ENCODE assay signal across 10 cellular contexts in the genomic region with DNA sequence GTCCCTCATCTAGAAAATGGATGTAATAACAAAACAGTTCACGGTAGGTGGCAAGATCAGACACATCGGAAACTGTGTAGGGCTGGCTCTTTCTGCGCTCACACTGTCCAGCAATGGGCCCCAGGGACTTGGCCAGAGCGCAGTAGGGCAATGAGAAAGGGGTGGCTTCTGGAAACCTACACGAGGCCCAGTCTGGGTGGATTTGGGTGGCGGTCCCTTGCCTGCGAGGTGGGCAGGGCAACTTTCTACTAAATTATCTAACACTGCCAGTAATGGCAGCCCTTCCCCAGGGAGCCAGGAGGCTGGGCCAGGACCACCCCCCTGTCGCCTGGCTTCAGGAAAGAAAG. TPM values are rescaled to one million over a fixed set of nuclear protein-coding genes. Genes with fewer than 3 reads are reported as not detected.
A peak's percentile ranks its signal among the peaks of the same experiment; 100 is the strongest.
DNase-seq lines count a peak whose midpoint lies in the region; ATAC-seq and TF ChIP-seq lines count a peak whose summit lies in the region.
"Had no signal": no experiment of that assay in that cellular context is flagged by ENCODE, and none has a peak within 500 bp of the region (broad histone marks: within the 10 kb centered on the region; RNA-seq: fewer than 3 reads in every experiment).

No MANE protein-coding gene starts in this region.

- peak overlapping the region; percentile 54 for H2BK5ac ChIP-seq in mesendoderm (ENCODE audit: low read length)

- H3K18ac ChIP-seq in mesendoderm (ENCODE audit: low read length) = peak overlapping the region; percentile 34

- WGBS in mesendoderm (ENCODE audit: extremely low coverage, insufficient coverage, low lambda C conversion rate) = no CpG with 5 or more reads among the region's 8 CpGs

- no peaks in the 10 kb centered on the region for H3K27me3 Mint-ChIP-seq in activated T-cell treated with anti-CD3 and anti-CD28 coated beads, Interleukin-2, amount 50 U/mL, for 72 hours (ENCODE audit: low read depth)
- no peaks in the 10 kb centered on the region for H3K27me3 Mint-ChIP-seq in activated naive CD8-positive, alpha-beta T cell

- no peaks in the 10 kb centered on the region for H3K27me3 ChIP-seq in mesendoderm (ENCODE audit: insufficient read depth, low read length, poor library complexity)
- H3K27me3 ChIP-seq in tibial artery = no peaks in the 10 kb centered on the region
- no peaks in the 10 kb centered on the region for H3K27me3 ChIP-seq in foreskin keratinocyte

- no peaks in the 10 kb centered on the region for H3K9me3 Mint-ChIP-seq in activated T-cell treated with anti-CD3 and anti-CD28 coated beads, Interleukin-2, amount 50 U/mL, for 72 hours
- H3K9me3 Mint-ChIP-seq in activated naive CD8-positive, alpha-beta T cell (ENCODE audit: low read depth) = no peaks in the 10 kb centered on the region

- TF ChIP-seq CTCF in tibial artery (IDR thresholded peaks at IDR 0.05) (no peak), foreskin keratinocyte (conservative IDR thresholded peaks at IDR 0.05) (no peak)

- H2BK15ac ChIP-seq in mesendoderm (replicated peaks; ENCODE audit: low read depth) = no peak overlapping the region

- no peak overlapping the region for H2BK120ac ChIP-seq in mesendoderm (ENCODE audit: low read depth, low read length)

- ATAC-seq in activated T-cell treated with anti-CD3 and anti-CD28 coated beads, Interleukin-2, amount 50 U/mL, for 72 hours (replicated peaks in 1 of 2) = no peak
- no peak for ATAC-seq in foreskin keratinocyte
- ATAC-seq in GM21381 (IDR thresholded peaks at IDR 0.05; ENCODE audit: unreplicated experiment) = no peak

- no peak for DNase-seq in activated T-cell treated with anti-CD3 and anti-CD28 coated beads, Interleukin-2, amount 50 U/mL, for 72 hours
- no peak for DNase-seq in activated T-cell treated with anti-CD3 and anti-CD28 coated beads for 4 hours
- no peak for DNase-seq in mesendoderm
- peak in 1 of 2 donors; percentile 60 for DNase-seq in tibial artery
- DNase-seq in foreskin keratinocyte = no peak
- DNase-seq in SIG-M5 (lab: John Stamatoyannopoulos, UW) = no peak
- DNase-seq: amniotic stem cell, NCI-H345 had no signal

- peak overlapping the region; percentile 44 to 71 for H3K4me3 Mint-ChIP-seq in activated T-cell treated with anti-CD3 and anti-CD28 coated beads, Interleukin-2, amount 50 U/mL, for 72 hours
- peak overlapping the region; percentile 73 for H3K4me3 Mint-ChIP-seq in activated naive CD8-positive, alpha-beta T cell

- H3K56ac ChIP-seq in mesendoderm (ENCODE audit: low read length) = peak overlapping the region; percentile 80

- no peak overlapping the region for H3K23ac ChIP-seq in mesendoderm (ENCODE audit: low read length)

- peak overlapping the region; percentile 80 for H3K9ac ChIP-seq in mesendoderm (ENCODE audit: low read length)

- H3K4me3 ChIP-seq in mesendoderm (ENCODE audit: low read length) (no peak overlapping the region), tibial artery (peak overlapping the region in 1 of 2 donors; percentile 82)

- H3K27ac Mint-ChIP-seq in activated T-cell treated with anti-CD3 and anti-CD28 coated beads, Interleukin-2, amount 50 U/mL, for 72 hours = no peak overlapping the region
- H3K27ac Mint-ChIP-seq in activated naive CD8-positive, alpha-beta T cell = no peak overlapping the region

- H3K27ac ChIP-seq in mesendoderm (ENCODE audit: low read depth, low read length) (peak overlapping the region; percentile 89), tibial artery (peak overlapping the region; percentile 53 to 79), foreskin keratinocyte (no peak overlapping the region)

- H3K4me1 ChIP-seq in mesendoderm (ENCODE audit: control insufficient read depth, low read depth, low read length) (peaks cover 10% of the 10 kb centered on the region), tibial artery (peaks cover 0 to 51% (median 43%) of the 10 kb centered on the region in 4 donors), foreskin keratinocyte (peaks cover 16% of the 10 kb centered on the region)

- H3K36me3 Mint-ChIP-seq in activated T-cell treated with anti-CD3 and anti-CD28 coated beads, Interleukin-2, amount 50 U/mL, for 72 hours (ENCODE audit: insufficient read depth in 2 of 2) = peaks cover 1 to 2% of the 10 kb centered on the region in 2 donors
- H3K36me3 Mint-ChIP-seq in activated naive CD8-positive, alpha-beta T cell = peaks cover 3% of the 10 kb centered on the region

- H3K4me1 Mint-ChIP-seq in activated T-cell treated with anti-CD3 and anti-CD28 coated beads, Interleukin-2, amount 50 U/mL, for 72 hours (ENCODE audit: low read depth) = peaks cover 48% of the 10 kb centered on the region
- peaks cover 35% of the 10 kb centered on the region for H3K4me1 Mint-ChIP-seq in activated naive CD8-positive, alpha-beta T cell (ENCODE audit: low read depth)

- H3K36me3 ChIP-seq in mesendoderm (ENCODE audit: control insufficient read depth, insufficient read depth, low read length) (no peaks in the 10 kb centered on the region), tibial artery (no peaks in the 10 kb centered on the region)

- no peak overlapping the region for H2AK5ac ChIP-seq in mesendoderm (ENCODE audit: low read length)

- intact Hi-C loops in tibial artery (cut with DNase I; ENCODE audit: low total_unique reads) = no loop called here

- H3K79me1 ChIP-seq in mesendoderm (ENCODE audit: low read length) = peaks cover 4% of the 10 kb centered on the region

- H4K5ac ChIP-seq in mesendoderm (ENCODE audit: low read length) = no peak overlapping the region

- peak overlapping the region; percentile 24 for H3K4ac ChIP-seq in mesendoderm (ENCODE audit: low read depth, low read length)

- peaks cover 2% of the 10 kb centered on the region for H3K79me2 ChIP-seq in mesendoderm (ENCODE audit: control insufficient read depth, insufficient read depth, low read length)

- no peak overlapping the region for H4K8ac ChIP-seq in mesendoderm (ENCODE audit: low read depth, low read length)

- peak overlapping the region; percentile 60 for H3K4me2 ChIP-seq in mesendoderm (ENCODE audit: low read length)

- H3K9me3 ChIP-seq in tibial artery = no peaks in the 10 kb centered on the region

RNA-seq across cellular contexts. Expression of a gene that starts 2.1 kb away (rescaled TPM):
- 100 to 1,000 TPM in 1 of 2 donors, 10 to 100 TPM in 1; 94.8 to 112 TPM for total RNA-seq in activated T-cell treated with anti-CD3 and anti-CD28 coated beads, Interleukin-2, amount 50 U/mL, for 72 hours
- 10.7 TPM for polyA plus RNA-seq in mesendoderm (2013, experiment 1 of 2)
- 10.4 TPM for polyA plus RNA-seq in mesendoderm (2013, experiment 2 of 2)
- total RNA-seq in foreskin keratinocyte = 26.7 and 29.8 TPM in 2 replicates
- 28.1 and 30.7 TPM in 2 replicates for polyA plus RNA-seq in foreskin keratinocyte
